Comparison of ENCODE assay signal across 16 cellular contexts in genomic region chr22:41516462-41516861, GRCh38. TPM values are rescaled to one million over a fixed set of nuclear protein-coding genes. Genes with fewer than 3 reads are reported as not detected.
"Had no signal": no experiment of that assay in that cellular context is flagged by ENCODE, and none has a peak within 500 bp of the region (broad histone marks: within the 10 kb centered on the region; RNA-seq: fewer than 3 reads in every experiment).

No MANE protein-coding gene starts in this region.

- H2AFZ ChIP-seq: parathyroid adenoma had no signal

- H3K9me3 ChIP-seq: esophagus squamous epithelium, neutrophil, suprapubic skin, upper lobe of left lung had no signal

- H3K4me1 Mint-ChIP-seq: activated CD4-positive, alpha-beta T cell treated with anti-CD3 and anti-CD28 coated beads, Interleukin-2, amount 10 ng/mL, durations not matched to agents 7 days and 5 days; natural killer cell had no signal

- H3K27ac ChIP-seq: neutrophil, parathyroid adenoma, suprapubic skin, upper lobe of left lung had no signal

- H3K4me3 ChIP-seq: esophagus squamous epithelium, suprapubic skin, upper lobe of left lung had no signal

- H3K9me3 Mint-ChIP-seq: activated CD4-positive, alpha-beta T cell treated with anti-CD3 and anti-CD28 coated beads, Interleukin-2, amount 10 ng/mL, durations not matched to agents 7 days and 5 days; activated T-helper 1 cell treated with anti-CD3 and anti-CD28 coated beads, Interleukin-12 subunit alpha, Interleukin-12 subunit beta, Interleukin-2, Interleukin-4 antibody, amounts not matched to agents 30 ng/mL and 10 ng/mL and 1 ng/mL, durations not matched to agents 14 hours and 24 hours and 36 hours; natural killer cell had no signal

- H3K4me3 Mint-ChIP-seq: activated CD4-positive, alpha-beta T cell treated with anti-CD3 and anti-CD28 coated beads, Interleukin-2, amount 10 ng/mL, durations not matched to agents 7 days and 5 days; activated T-helper 1 cell treated with anti-CD3 and anti-CD28 coated beads, Interleukin-12 subunit alpha, Interleukin-12 subunit beta, Interleukin-2, Interleukin-4 antibody, amounts not matched to agents 30 ng/mL and 10 ng/mL and 1 ng/mL, durations not matched to agents 14 hours and 24 hours and 36 hours; natural killer cell had no signal

- H3K27ac Mint-ChIP-seq: activated CD4-positive, alpha-beta T cell treated with anti-CD3 and anti-CD28 coated beads, Interleukin-2, amount 10 ng/mL, durations not matched to agents 7 days and 5 days; activated T-helper 1 cell treated with anti-CD3 and anti-CD28 coated beads, Interleukin-12 subunit alpha, Interleukin-12 subunit beta, Interleukin-2, Interleukin-4 antibody, amounts not matched to agents 30 ng/mL and 10 ng/mL and 1 ng/mL, durations not matched to agents 14 hours and 24 hours and 36 hours; natural killer cell had no signal

- ATAC-seq: natural killer cell had no signal

- H3K27me3 Mint-ChIP-seq: activated CD4-positive, alpha-beta T cell treated with anti-CD3 and anti-CD28 coated beads, Interleukin-2, amount 10 ng/mL, durations not matched to agents 7 days and 5 days had no signal

- DNase-seq: activated CD4-positive, alpha-beta T cell treated with anti-CD3 and anti-CD28 coated beads, Interleukin-2, amount 10 ng/mL, durations not matched to agents 7 days and 5 days; activated CD4-positive, CD25-positive, alpha-beta regulatory T cell; esophagus squamous epithelium; glutamatergic neuron; hypothalamus; kidney; mesendoderm; natural killer cell; stimulated activated naive CD4-positive, alpha-beta T cell; SW 1271; upper lobe of left lung had no signal

- H3K27me3 ChIP-seq: esophagus squamous epithelium, neutrophil, suprapubic skin, upper lobe of left lung had no signal

- H3K9ac ChIP-seq: parathyroid adenoma had no signal

- FAIRE-seq: kidney had no signal

RNA-seq across cellular contexts. Expression of gene CSDC2, which starts 44.3 kb away (rescaled TPM):
- total RNA-seq: activated CD4-positive, alpha-beta T cell treated with anti-CD3 and anti-CD28 coated beads, Interleukin-2, amount 10 ng/mL, durations not matched to agents 7 days and 5 days; activated CD8-positive, alpha-beta memory T cell treated with anti-CD3 and anti-CD28 coated beads for 36 hours; activated T-helper 1 cell treated with anti-CD3 and anti-CD28 coated beads, Interleukin-12 subunit alpha, Interleukin-12 subunit beta, Interleukin-2, Interleukin-4 antibody, amounts not matched to agents 30 ng/mL and 10 ng/mL and 1 ng/mL, durations not matched to agents 14 hours and 24 hours and 36 hours; natural killer cell had no signal
